8 cellular contexts compared by ENCODE assay signal in genomic region chr4:22515888-22516541, GRCh38. TPM values are rescaled to one million over a fixed set of nuclear protein-coding genes. Genes with fewer than 3 reads are reported as not detected.
DNase-seq lines count a peak whose midpoint lies in the region; ATAC-seq and TF ChIP-seq lines count a peak whose summit lies in the region.

Gene ADGRA3, minus strand, starts transcription at chr4:22516066. Its CDS starts 282 bp downstream, at chr4:22515784.

- peaks cover 13 to 16% of the 10 kb centered on the region in 2 experiments for H3K4me1 ChIP-seq in neutrophil (ENCODE audit: control insufficient read depth in 1 of 2, insufficient read depth in 1 of 2, low read depth in 1 of 2, low read length in 1 of 2)
- H3K4me1 ChIP-seq in upper lobe of right lung: peaks cover 7% of the 10 kb centered on the region

- intact Hi-C loops in upper lobe of right lung (cut with DNase I): no loop called here

- peak; percentile 43 for ATAC-seq in HG02970 (IDR thresholded peaks at IDR 0.05; ENCODE audit: low FRiP score, unreplicated experiment)
- ATAC-seq in upper lobe of right lung: peak; percentile 95
- no peak for ATAC-seq in HG03095 (IDR thresholded peaks at IDR 0.05; ENCODE audit: unreplicated experiment)

- H3K27ac ChIP-seq in neutrophil: no peak within 1 kb of the TSS
- H3K27ac ChIP-seq in upper lobe of right lung: peak within 1 kb of the TSS; percentile 68

- H3K4me1 Mint-ChIP-seq in activated naive CD8-positive, alpha-beta T cell (ENCODE audit: low read depth): peaks cover 19% of the 10 kb centered on the region
- peaks cover 9% of the 10 kb centered on the region for H3K4me1 Mint-ChIP-seq in glutamatergic neuron (ENCODE audit: low read depth, unreplicated experiment)

- H3K9me3 ChIP-seq in neutrophil (no peaks in the 10 kb centered on the region), upper lobe of right lung (no peaks in the 10 kb centered on the region)

- no peaks in the 10 kb centered on the region for H3K9me3 Mint-ChIP-seq in activated naive CD8-positive, alpha-beta T cell (ENCODE audit: low read depth)
- peaks cover 15% of the 10 kb centered on the region for H3K9me3 Mint-ChIP-seq in glutamatergic neuron (ENCODE audit: unreplicated experiment)

- no peaks in the 10 kb centered on the region for H3K36me3 Mint-ChIP-seq in activated naive CD8-positive, alpha-beta T cell
- no peaks in the 10 kb centered on the region for H3K36me3 Mint-ChIP-seq in glutamatergic neuron (ENCODE audit: unreplicated experiment)

- no peaks in the 10 kb centered on the region for H3K36me3 ChIP-seq in neutrophil
- H3K36me3 ChIP-seq in upper lobe of right lung: no peaks in the 10 kb centered on the region

- H3K4me3 Mint-ChIP-seq in activated naive CD8-positive, alpha-beta T cell: peak within 1 kb of the TSS; percentile 99
- H3K4me3 Mint-ChIP-seq in glutamatergic neuron (ENCODE audit: unreplicated experiment): peak within 1 kb of the TSS; percentile 99

- peak within 1 kb of the TSS; percentile 99 for H3K27ac Mint-ChIP-seq in activated naive CD8-positive, alpha-beta T cell
- peak within 1 kb of the TSS; percentile 94 for H3K27ac Mint-ChIP-seq in glutamatergic neuron (ENCODE audit: unreplicated experiment)

- TF ChIP-seq CTCF in glutamatergic neuron (IDR thresholded peaks at IDR 0.05; ENCODE audit: partially characterized antibody, unreplicated experiment) (no peak), neutrophil (IDR thresholded peaks at IDR 0.05) (no peak), upper lobe of right lung (IDR thresholded peaks at IDR 0.05) (no peak)

- H3K27me3 ChIP-seq in neutrophil: peaks cover 52% of the 10 kb centered on the region
- H3K27me3 ChIP-seq in upper lobe of right lung: no peaks in the 10 kb centered on the region

- peaks cover 6% of the 10 kb centered on the region for H3K27me3 Mint-ChIP-seq in activated naive CD8-positive, alpha-beta T cell
- peaks cover 10% of the 10 kb centered on the region for H3K27me3 Mint-ChIP-seq in glutamatergic neuron (ENCODE audit: unreplicated experiment)

- DNase-seq in GM03348 (ENCODE audit: low spot score): peak; percentile 92
- DNase-seq in NCI-H82 treated with DMSO at 0.1 percent for 48 hours (lab: John Stamatoyannopoulos, UW; ENCODE audit: unreplicated experiment): peak; percentile 18
- peak; percentile 87 for DNase-seq in glutamatergic neuron
- DNase-seq in upper lobe of right lung: peak; percentile 90

- peak within 1 kb of the TSS; percentile 41 to 47 for H3K4me3 ChIP-seq in neutrophil (ENCODE audit: low read depth in 1 of 2, low read length in 1 of 2)
- peak within 1 kb of the TSS; percentile 65 for H3K4me3 ChIP-seq in upper lobe of right lung

RNA-seq across cellular contexts. Expression of gene ADGRA3, which starts in this region (rescaled TPM):
- total RNA-seq in glutamatergic neuron (ENCODE audit: unreplicated experiment) (76.2 TPM), upper lobe of right lung (18.5 TPM)

Comparison
In these comparisons a context has a peak if more than half of its experiments do, and no peak if none do; other contexts are left out.
1. DNase-seq: peak in every context shown above with its lines; median percentile 92 in GM03348; 90 in upper lobe of right lung; 87 in glutamatergic neuron; 18 in NCI-H82 treated with DMSO at 0.1 percent for 48 hours.